ENCODE assay signal across 8 cellular contexts in genomic region chr3:196073188-196073838, GRCh38. TPM values are rescaled to one million over a fixed set of nuclear protein-coding genes. Genes with fewer than 3 reads are reported as not detected.
DNase-seq lines count a peak whose midpoint lies in the region; ATAC-seq and TF ChIP-seq lines count a peak whose summit lies in the region.

No MANE protein-coding gene starts in this region.

- no peaks in the 10 kb centered on the region for H3K9me3 ChIP-seq in heart left ventricle

- H3K27me3 Mint-ChIP-seq in activated naive CD8-positive, alpha-beta T cell = no peaks in the 10 kb centered on the region

- ATAC-seq in GM21423 (IDR thresholded peaks at IDR 0.05; ENCODE audit: unreplicated experiment) (peak; percentile 63), heart left ventricle (peak; percentile 80 to 94 (median 90)), GM18870 (IDR thresholded peaks at IDR 0.05; ENCODE audit: unreplicated experiment) (no peak)

- intact Hi-C loops in heart left ventricle (cut with DNase I) = loop anchor here in 8 of 10 donors (1.0 to 5.0 kb wide), 5 partner anchors 121 to 444 kb away; partner anchors contain the start of gene SMCO1 (in 3 of the 8)

- no peak overlapping the region for H3K4me3 Mint-ChIP-seq in activated naive CD8-positive, alpha-beta T cell

- no peaks in the 10 kb centered on the region for H3K9me3 Mint-ChIP-seq in activated naive CD8-positive, alpha-beta T cell (ENCODE audit: low read depth)

- H3K4me3 ChIP-seq in heart left ventricle = no peak overlapping the region

- peak in 11 of 14 donors; percentile 3 to 63 (median 21) for DNase-seq in C1 segment of cervical spinal cord (lab: John Stamatoyannopoulos, UW)
- peak; percentile 70 for DNase-seq in MV-4-11 (lab: John Stamatoyannopoulos, UW)
- peak; percentile 63 for DNase-seq in SKM-1 (lab: John Stamatoyannopoulos, UW; ENCODE audit: unreplicated experiment)
- DNase-seq in heart left ventricle = peak in 3 of 5 donors; percentile 47 to 60 (median 49)
- DNase-seq in putamen (ENCODE audit: low spot score) = peak; percentile 53

- 33 to 40% (median 35%) methylated on average over 7 of the region's 7 CpGs for WGBS in heart left ventricle, 4 donors

- peaks cover 0 to 90% (median 84%) of the 10 kb centered on the region in 9 donors for H3K36me3 ChIP-seq in heart left ventricle

- peaks cover 8% of the 10 kb centered on the region for H3K36me3 Mint-ChIP-seq in activated naive CD8-positive, alpha-beta T cell

- no peak overlapping the region for H3K27ac ChIP-seq in heart left ventricle

- H3K27me3 ChIP-seq in heart left ventricle = no peaks in the 10 kb centered on the region

- no peak for TF ChIP-seq POLR2A in heart left ventricle (IDR thresholded peaks at IDR 0.05)

- TF ChIP-seq CTCF in heart left ventricle (IDR thresholded peaks at IDR 0.05) = peak; percentile 48 to 77 (median 75)

- H3K4me1 ChIP-seq in heart left ventricle = peaks cover 0 to 23% (median 0%) of the 10 kb centered on the region in 12 donors

- H3K27ac Mint-ChIP-seq in activated naive CD8-positive, alpha-beta T cell = peak overlapping the region; percentile 6

- peaks cover 21% of the 10 kb centered on the region for H3K4me1 Mint-ChIP-seq in activated naive CD8-positive, alpha-beta T cell (ENCODE audit: low read depth)

RNA-seq across cellular contexts. Expression of gene TFRC, which starts 8.6 kb away (rescaled TPM):
- total RNA-seq in heart left ventricle = 100 to 1,000 TPM in 6 of 9 donors, 10 to 100 TPM in 3; 15.7 to 232 (median 121) TPM
- 10 to 100 TPM; 24.2 to 70.7 TPM for polyA plus RNA-seq in heart left ventricle
